In genomic region chr5:169548315-169548714, GRCh38 we compare ENCODE assay signal across 1 cellular context.
TF ChIP-seq lines count a peak whose summit lies in the region.

No MANE protein-coding gene starts in this region.

TF ChIP-seq in K562, 482 proteins besides CTCF, POLR2A, EP300 and RAD21 (continued from another document):
- TF ChIP-seq MIER1 (IDR thresholded peaks at IDR 0.05; ENCODE audit: low read depth) = no peak
- TF ChIP-seq, protein P1, sequence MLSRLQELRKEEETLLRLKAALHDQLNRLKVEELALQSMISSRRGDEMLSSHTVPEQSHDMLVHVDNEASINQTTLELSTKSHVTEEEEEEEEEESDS (CRISPR knock-in tag; IDR thresholded peaks at IDR 0.05) = no peak
- no peak for TF ChIP-seq ZNF274 (IDR thresholded peaks at IDR 0.05; ENCODE audit: borderline replicate concordance, low read depth, low read length)
- no peak for TF ChIP-seq KLF13 (tag; IDR thresholded peaks at IDR 0.05; ENCODE audit: borderline replicate concordance, low read depth)
- TF ChIP-seq, protein P2, sequence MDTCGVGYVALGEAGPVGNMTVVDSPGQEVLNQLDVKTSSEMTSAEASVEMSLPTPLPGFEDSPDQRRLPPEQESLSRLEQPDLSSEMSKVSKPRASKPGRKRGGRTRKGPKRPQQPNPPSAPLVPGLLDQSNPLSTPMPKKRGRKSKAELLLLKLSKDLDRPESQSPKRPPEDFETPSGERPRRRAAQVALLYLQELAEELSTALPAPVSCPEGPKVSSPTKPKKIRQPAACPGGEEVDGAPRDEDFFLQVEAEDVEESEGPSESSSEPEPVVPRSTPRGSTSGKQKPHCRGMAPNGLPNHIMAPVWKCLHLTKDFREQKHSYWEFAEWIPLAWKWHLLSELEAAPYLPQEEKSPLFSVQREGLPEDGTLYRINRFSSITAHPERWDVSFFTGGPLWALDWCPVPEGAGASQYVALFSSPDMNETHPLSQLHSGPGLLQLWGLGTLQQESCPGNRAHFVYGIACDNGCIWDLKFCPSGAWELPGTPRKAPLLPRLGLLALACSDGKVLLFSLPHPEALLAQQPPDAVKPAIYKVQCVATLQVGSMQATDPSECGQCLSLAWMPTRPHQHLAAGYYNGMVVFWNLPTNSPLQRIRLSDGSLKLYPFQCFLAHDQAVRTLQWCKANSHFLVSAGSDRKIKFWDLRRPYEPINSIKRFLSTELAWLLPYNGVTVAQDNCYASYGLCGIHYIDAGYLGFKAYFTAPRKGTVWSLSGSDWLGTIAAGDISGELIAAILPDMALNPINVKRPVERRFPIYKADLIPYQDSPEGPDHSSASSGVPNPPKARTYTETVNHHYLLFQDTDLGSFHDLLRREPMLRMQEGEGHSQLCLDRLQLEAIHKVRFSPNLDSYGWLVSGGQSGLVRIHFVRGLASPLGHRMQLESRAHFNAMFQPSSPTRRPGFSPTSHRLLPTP (IDR thresholded peaks at IDR 0.05; ENCODE audit: borderline replicate concordance, extremely low read depth, insufficient read length) = no peak
- TF ChIP-seq, protein P3, sequence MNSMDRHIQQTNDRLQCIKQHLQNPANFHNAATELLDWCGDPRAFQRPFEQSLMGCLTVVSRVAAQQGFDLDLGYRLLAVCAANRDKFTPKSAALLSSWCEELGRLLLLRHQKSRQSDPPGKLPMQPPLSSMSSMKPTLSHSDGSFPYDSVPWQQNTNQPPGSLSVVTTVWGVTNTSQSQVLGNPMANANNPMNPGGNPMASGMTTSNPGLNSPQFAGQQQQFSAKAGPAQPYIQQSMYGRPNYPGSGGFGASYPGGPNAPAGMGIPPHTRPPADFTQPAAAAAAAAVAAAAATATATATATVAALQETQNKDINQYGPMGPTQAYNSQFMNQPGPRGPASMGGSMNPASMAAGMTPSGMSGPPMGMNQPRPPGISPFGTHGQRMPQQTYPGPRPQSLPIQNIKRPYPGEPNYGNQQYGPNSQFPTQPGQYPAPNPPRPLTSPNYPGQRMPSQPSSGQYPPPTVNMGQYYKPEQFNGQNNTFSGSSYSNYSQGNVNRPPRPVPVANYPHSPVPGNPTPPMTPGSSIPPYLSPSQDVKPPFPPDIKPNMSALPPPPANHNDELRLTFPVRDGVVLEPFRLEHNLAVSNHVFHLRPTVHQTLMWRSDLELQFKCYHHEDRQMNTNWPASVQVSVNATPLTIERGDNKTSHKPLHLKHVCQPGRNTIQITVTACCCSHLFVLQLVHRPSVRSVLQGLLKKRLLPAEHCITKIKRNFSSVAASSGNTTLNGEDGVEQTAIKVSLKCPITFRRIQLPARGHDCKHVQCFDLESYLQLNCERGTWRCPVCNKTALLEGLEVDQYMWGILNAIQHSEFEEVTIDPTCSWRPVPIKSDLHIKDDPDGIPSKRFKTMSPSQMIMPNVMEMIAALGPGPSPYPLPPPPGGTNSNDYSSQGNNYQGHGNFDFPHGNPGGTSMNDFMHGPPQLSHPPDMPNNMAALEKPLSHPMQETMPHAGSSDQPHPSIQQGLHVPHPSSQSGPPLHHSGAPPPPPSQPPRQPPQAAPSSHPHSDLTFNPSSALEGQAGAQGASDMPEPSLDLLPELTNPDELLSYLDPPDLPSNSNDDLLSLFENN (IDR thresholded peaks at IDR 0.05; ENCODE audit: low read depth in 2 of 2, low read length in 2 of 2) = no peak
- TF ChIP-seq ZBTB1 (CRISPR knock-in tag; IDR thresholded peaks at IDR 0.05; ENCODE audit: borderline replicate concordance, low read depth) = no peak
- TF ChIP-seq MED1 (CRISPR knock-in tag; IDR thresholded peaks at IDR 0.05; ENCODE audit: borderline replicate concordance) = no peak
- TF ChIP-seq, protein P4, sequence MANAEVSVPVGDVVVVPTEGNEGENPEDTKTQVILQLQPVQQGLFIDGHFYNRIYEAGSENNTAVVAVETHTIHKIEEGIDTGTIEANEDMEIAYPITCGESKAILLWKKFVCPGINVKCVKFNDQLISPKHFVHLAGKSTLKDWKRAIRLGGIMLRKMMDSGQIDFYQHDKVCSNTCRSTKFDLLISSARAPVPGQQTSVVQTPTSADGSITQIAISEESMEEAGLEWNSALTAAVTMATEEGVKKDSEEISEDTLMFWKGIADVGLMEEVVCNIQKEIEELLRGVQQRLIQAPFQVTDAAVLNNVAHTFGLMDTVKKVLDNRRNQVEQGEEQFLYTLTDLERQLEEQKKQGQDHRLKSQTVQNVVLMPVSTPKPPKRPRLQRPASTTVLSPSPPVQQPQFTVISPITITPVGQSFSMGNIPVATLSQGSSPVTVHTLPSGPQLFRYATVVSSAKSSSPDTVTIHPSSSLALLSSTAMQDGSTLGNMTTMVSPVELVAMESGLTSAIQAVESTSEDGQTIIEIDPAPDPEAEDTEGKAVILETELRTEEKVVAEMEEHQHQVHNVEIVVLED (CRISPR knock-in tag; IDR thresholded peaks at IDR 0.05) = no peak
- TF ChIP-seq EZH2 (IDR thresholded peaks at IDR 0.05; ENCODE audit: borderline replicate concordance, low read depth, low read length) = no peak
- TF ChIP-seq RNF2 (IDR thresholded peaks at IDR 0.05) = no peak
- no peak for TF ChIP-seq HCFC1 (IDR thresholded peaks at IDR 0.05; ENCODE audit: low read depth, low read length)
- TF ChIP-seq DDX20 (tag; IDR thresholded peaks at IDR 0.05; ENCODE audit: low read depth) = no peak
- TF ChIP-seq ZC3H11A (IDR thresholded peaks at IDR 0.05; ENCODE audit: low read depth, low read length) = no peak
- TF ChIP-seq, protein P5, sequence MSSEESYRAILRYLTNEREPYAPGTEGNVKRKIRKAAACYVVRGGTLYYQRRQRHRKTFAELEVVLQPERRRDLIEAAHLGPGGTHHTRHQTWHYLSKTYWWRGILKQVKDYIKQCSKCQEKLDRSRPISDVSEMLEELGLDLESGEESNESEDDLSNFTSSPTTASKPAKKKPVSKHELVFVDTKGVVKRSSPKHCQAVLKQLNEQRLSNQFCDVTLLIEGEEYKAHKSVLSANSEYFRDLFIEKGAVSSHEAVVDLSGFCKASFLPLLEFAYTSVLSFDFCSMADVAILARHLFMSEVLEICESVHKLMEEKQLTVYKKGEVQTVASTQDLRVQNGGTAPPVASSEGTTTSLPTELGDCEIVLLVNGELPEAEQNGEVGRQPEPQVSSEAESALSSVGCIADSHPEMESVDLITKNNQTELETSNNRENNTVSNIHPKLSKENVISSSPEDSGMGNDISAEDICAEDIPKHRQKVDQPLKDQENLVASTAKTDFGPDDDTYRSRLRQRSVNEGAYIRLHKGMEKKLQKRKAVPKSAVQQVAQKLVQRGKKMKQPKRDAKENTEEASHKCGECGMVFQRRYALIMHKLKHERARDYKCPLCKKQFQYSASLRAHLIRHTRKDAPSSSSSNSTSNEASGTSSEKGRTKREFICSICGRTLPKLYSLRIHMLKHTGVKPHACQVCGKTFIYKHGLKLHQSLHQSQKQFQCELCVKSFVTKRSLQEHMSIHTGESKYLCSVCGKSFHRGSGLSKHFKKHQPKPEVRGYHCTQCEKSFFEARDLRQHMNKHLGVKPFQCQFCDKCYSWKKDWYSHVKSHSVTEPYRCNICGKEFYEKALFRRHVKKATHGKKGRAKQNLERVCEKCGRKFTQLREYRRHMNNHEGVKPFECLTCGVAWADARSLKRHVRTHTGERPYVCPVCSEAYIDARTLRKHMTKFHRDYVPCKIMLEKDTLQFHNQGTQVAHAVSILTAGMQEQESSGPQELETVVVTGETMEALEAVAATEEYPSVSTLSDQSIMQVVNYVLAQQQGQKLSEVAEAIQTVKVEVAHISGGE (CRISPR knock-in tag; IDR thresholded peaks at IDR 0.05) = no peak
